ENCODE assay signal across 24 cellular contexts in genomic region chr9:113237026-113237425, GRCh38.
"Had no signal": no experiment of that assay in that cellular context is flagged by ENCODE, and none has a peak within 500 bp of the region (broad histone marks: within the 10 kb centered on the region; RNA-seq: fewer than 3 reads in every experiment).

No MANE protein-coding gene starts in this region.

- H3K4me1 ChIP-seq: testis had no signal

- H3K36me3 ChIP-seq: neutrophil, pancreas, tibial artery, upper lobe of left lung had no signal

- H3K4me3 ChIP-seq: dorsolateral prefrontal cortex, mucosa of descending colon, pancreas, testis, tibial artery, upper lobe of left lung had no signal

- H3K9me3 ChIP-seq: mucosa of descending colon, neutrophil, pancreas, testis, tibial artery, upper lobe of left lung had no signal

- H3K27me3 ChIP-seq: dorsolateral prefrontal cortex, neutrophil, pancreas, testis, tibial artery, upper lobe of left lung had no signal

- FAIRE-seq: colon, frontal cortex, islet of Langerhans, pancreas, urothelium cell line had no signal

- DNase-seq: dorsolateral prefrontal cortex; effector CD4-positive, alpha-beta T cell; head of caudate nucleus; hippocampal formation; left colon; mesenchymal stem cell; mucosa of descending colon; naive B cell; pancreas; retina; stimulated activated CD4-positive, alpha-beta T cell treated with anti-CD3 and anti-CD28 coated beads, Interleukin-4, amount 100 ng/mL, for 4 hours; stimulated activated naive CD8-positive, alpha-beta T cell treated with anti-CD3 and anti-CD28 coated beads, Interleukin-15, Interleukin-2, amounts not matched to agents 100 U/mL and 50 U/mL, for 24 hours; substantia nigra; testis; tibial artery; upper lobe of left lung had no signal

- ATAC-seq: left colon; mucosa of descending colon; natural killer cell treated with Interleukin-12 subunit alpha and Interleukin-12 subunit beta and Interleukin-15 and Interleukin-18, amount 100 ng/mL, for 72 hours; pancreas; sciatic nerve; stimulated activated memory B cell treated with anti-CD40 and anti-IgM and Interleukin-4, amounts not matched to agents 10 μg/mL and 1 μg/mL and 100 μg/mL, for 72 hours; stimulated activated naive CD8-positive, alpha-beta T cell treated with anti-CD3 and anti-CD28 coated beads, Interleukin-15, Interleukin-2, amounts not matched to agents 100 U/mL and 50 U/mL, for 24 hours had no signal

- H3K27ac ChIP-seq: dorsolateral prefrontal cortex, neutrophil, pancreas, testis, tibial artery, upper lobe of left lung had no signal
